In the genomic region with DNA sequence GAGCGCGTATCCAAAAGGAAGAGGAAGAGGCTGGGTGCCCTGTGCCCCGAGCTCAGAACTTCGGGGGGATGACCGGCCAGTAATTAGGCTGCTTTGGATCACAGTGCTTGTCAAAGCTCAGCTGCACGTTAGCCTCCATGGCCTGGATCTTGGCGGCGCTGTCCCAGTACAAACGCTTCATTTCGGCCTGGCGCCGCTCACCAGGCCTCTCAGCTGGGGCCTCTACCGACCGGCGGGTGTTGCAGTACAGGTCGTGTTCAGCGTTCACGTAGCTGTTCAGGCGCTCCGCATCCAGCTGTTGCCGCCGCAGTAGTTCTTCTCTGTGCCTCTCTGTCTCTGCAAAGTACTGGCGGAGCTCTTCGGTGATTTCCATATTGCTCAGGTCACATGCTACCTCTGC, we compare ENCODE assay signal across 2 cellular contexts.
A peak's percentile ranks its signal among the peaks of the same experiment; 100 is the strongest.
TF ChIP-seq lines count a peak whose summit lies in the region.

No MANE protein-coding gene starts in this region.

TF ChIP-seq in HepG2, 621 proteins besides CTCF, POLR2A, EP300 and RAD21:
- TF ChIP-seq ZNF709 (CRISPR knock-in tag; IDR thresholded peaks at IDR 0.05) (no peak), PRMT3 (CRISPR knock-in tag; IDR thresholded peaks at IDR 0.05; ENCODE audit: borderline replicate concordance, low read depth) (no peak), ZNF768 (CRISPR knock-in tag; IDR thresholded peaks at IDR 0.05) (peak; percentile 29; the same call in 1 of the 2 replicates)
- TF ChIP-seq, protein P1, sequence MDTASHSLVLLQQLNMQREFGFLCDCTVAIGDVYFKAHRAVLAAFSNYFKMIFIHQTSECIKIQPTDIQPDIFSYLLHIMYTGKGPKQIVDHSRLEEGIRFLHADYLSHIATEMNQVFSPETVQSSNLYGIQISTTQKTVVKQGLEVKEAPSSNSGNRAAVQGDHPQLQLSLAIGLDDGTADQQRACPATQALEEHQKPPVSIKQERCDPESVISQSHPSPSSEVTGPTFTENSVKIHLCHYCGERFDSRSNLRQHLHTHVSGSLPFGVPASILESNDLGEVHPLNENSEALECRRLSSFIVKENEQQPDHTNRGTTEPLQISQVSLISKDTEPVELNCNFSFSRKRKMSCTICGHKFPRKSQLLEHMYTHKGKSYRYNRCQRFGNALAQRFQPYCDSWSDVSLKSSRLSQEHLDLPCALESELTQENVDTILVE (CRISPR knock-in tag; IDR thresholded peaks at IDR 0.05) = no peak

TF ChIP-seq in H1, 55 proteins besides CTCF, POLR2A, EP300 and RAD21:
- no peak for TF ChIP-seq KDM4A (IDR thresholded peaks at IDR 0.05; ENCODE audit: low read depth, low read length, severe bottlenecking)
- TF ChIP-seq RXRA (IDR thresholded peaks at IDR 0.05; ENCODE audit: insufficient read depth, low read depth, low read length) = no peak
- no peak for TF ChIP-seq RNF2 (IDR thresholded peaks at IDR 0.05; ENCODE audit: borderline replicate concordance, low read depth, low read length, missing control alignments, poor library complexity, severe bottlenecking)
- TF ChIP-seq TAF7 (optimal IDR thresholded peaks at IDR 0.05; ENCODE audit: borderline replicate concordance, low read depth, low read length) = no peak
- no peak for TF ChIP-seq CTBP2 (IDR thresholded peaks at IDR 0.05; ENCODE audit: borderline replicate concordance, insufficient read depth, insufficient read length, low read length)
- TF ChIP-seq YY1 (IDR thresholded peaks at IDR 0.05; ENCODE audit: low read depth, low read length) = no peak
- TF ChIP-seq EZH2 (IDR thresholded peaks at IDR 0.05; ENCODE audit: low read depth, low read length, severe bottlenecking) = no peak
- TF ChIP-seq POLR2AphosphoS5 (IDR thresholded peaks at IDR 0.05; ENCODE audit: low read depth, low read length) = no peak
- no peak for TF ChIP-seq CBX5 (IDR thresholded peaks at IDR 0.05; ENCODE audit: low read depth, low read length)
- TF ChIP-seq RFX5 (IDR thresholded peaks at IDR 0.05; ENCODE audit: borderline replicate concordance, low read depth, low read length) = no peak
- TF ChIP-seq, protein P2, sequence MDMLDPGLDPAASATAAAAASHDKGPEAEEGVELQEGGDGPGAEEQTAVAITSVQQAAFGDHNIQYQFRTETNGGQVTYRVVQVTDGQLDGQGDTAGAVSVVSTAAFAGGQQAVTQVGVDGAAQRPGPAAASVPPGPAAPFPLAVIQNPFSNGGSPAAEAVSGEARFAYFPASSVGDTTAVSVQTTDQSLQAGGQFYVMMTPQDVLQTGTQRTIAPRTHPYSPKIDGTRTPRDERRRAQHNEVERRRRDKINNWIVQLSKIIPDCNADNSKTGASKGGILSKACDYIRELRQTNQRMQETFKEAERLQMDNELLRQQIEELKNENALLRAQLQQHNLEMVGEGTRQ (IDR thresholded peaks at IDR 0.05; ENCODE audit: low read length) = no peak
- no peak for TF ChIP-seq TBP (IDR thresholded peaks at IDR 0.05; ENCODE audit: low read depth, low read length)
- no peak for TF ChIP-seq TCF12 (IDR thresholded peaks at IDR 0.05; ENCODE audit: low read depth, low read length)
- TF ChIP-seq MAFK (IDR thresholded peaks at IDR 0.05; ENCODE audit: low read depth, low read length) = no peak
- no peak for TF ChIP-seq CBX8 (IDR thresholded peaks at IDR 0.05; ENCODE audit: borderline replicate concordance, low read depth, low read length)
- no peak for TF ChIP-seq BRCA1 (IDR thresholded peaks at IDR 0.05; ENCODE audit: low read depth, low read length)
- TF ChIP-seq, protein P3, sequence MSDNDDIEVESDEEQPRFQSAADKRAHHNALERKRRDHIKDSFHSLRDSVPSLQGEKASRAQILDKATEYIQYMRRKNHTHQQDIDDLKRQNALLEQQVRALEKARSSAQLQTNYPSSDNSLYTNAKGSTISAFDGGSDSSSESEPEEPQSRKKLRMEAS (IDR thresholded peaks at IDR 0.05) = no peak
- TF ChIP-seq BACH1 (IDR thresholded peaks at IDR 0.05; ENCODE audit: low read length) = no peak
- TF ChIP-seq SIX5 (IDR thresholded peaks at IDR 0.05; ENCODE audit: low read depth, low read length) = no peak
- TF ChIP-seq NRF1 (IDR thresholded peaks at IDR 0.05; ENCODE audit: low read depth, low read length) = no peak
